8 cellular contexts compared by ENCODE assay signal in the genomic region with DNA sequence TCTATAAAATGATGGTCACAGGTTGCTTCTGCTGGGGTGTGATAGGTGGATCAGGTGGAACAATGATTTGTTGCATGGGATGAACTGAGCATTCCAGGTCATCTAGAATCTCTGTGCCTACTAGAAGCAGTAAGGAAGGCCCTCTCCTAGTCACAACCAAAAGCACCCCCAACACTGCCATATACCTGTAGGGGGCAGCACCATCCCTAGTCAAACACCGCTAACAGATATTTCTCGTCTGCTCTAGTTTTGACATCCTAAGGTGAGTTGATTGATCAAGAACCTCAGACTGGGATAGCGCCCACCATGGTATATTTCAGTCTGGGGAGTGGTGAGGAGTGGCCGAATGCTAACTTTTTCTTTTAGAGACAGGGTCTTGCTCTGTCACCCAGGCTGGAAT.
A peak's percentile ranks its signal among the peaks of the same experiment; 100 is the strongest.
DNase-seq lines count a peak whose midpoint lies in the region; ATAC-seq and TF ChIP-seq lines count a peak whose summit lies in the region.

No MANE protein-coding gene starts in this region.

- peak; percentile 49 for DNase-seq in D341Med (ENCODE audit: low spot score)
- DNase-seq in epithelial cell of proximal tubule (ENCODE audit: low read depth), result no peak
- peak; percentile 47 to 55 for DNase-seq in stimulated activated CD4-positive, alpha-beta T cell treated with anti-CD3 and anti-CD28 coated beads, Interleukin-2, amount 100 ng/mL, for 24 hours
- no peak for DNase-seq in RKO (ENCODE audit: low spot score)
- no peak for DNase-seq in right cardiac atrium

- H3K27ac ChIP-seq in VCaP, result no peak overlapping the region
- H3K27ac ChIP-seq in right cardiac atrium (ENCODE audit: low read length), result no peak overlapping the region

- H3K4me1 ChIP-seq in right cardiac atrium (ENCODE audit: control insufficient read depth, insufficient read depth, low read length), result no peaks in the 10 kb centered on the region

- no peaks in the 10 kb centered on the region for H3K9me3 ChIP-seq in right cardiac atrium (ENCODE audit: control insufficient read depth, low read length)

- intact Hi-C loops in right cardiac atrium (cut with DNase I), result loop anchor here in 2 of 4 donors (10.0 kb wide), 2 partner anchors 60 to 150 kb away; no protein-coding TSS in a partner anchor

- H3K27me3 ChIP-seq in right cardiac atrium (ENCODE audit: control insufficient read depth, insufficient read depth), result no peaks in the 10 kb centered on the region

- WGBS in right cardiac atrium, result 77% methylated on average over 4 of the region's 4 CpGs

- ATAC-seq in GM21786 (IDR thresholded peaks at IDR 0.05; ENCODE audit: unreplicated experiment) (peak; percentile 62), HG02571 (IDR thresholded peaks at IDR 0.05; ENCODE audit: unreplicated experiment) (no peak), right cardiac atrium (no peak)

- TF ChIP-seq CTCF in VCaP (conservative IDR thresholded peaks at IDR 0.05) (0 out of 2 replicates have a peak, but pooled peaks have one; percentile 15), epithelial cell of proximal tubule (conservative IDR thresholded peaks at IDR 0.05; ENCODE audit: low read depth, low read length) (peak; percentile 51)

- no peak overlapping the region for H3K4me3 ChIP-seq in epithelial cell of proximal tubule (ENCODE audit: low read depth, low read length)
- H3K4me3 ChIP-seq in right cardiac atrium (ENCODE audit: low read length), result no peak overlapping the region

Comparison
In these comparisons a context has a peak if more than half of its experiments do, and no peak if none do; other contexts are left out.
1. DNase-seq: peak in D341Med (single experiment) and stimulated activated CD4-positive, alpha-beta T cell treated with anti-CD3 and anti-CD28 coated beads, Interleukin-2, amount 100 ng/mL, for 24 hours (2 of 2); none in epithelial cell of proximal tubule (single experiment), RKO (single experiment) and right cardiac atrium (0 of 3).